8 cellular contexts compared by ENCODE assay signal in the genomic region with DNA sequence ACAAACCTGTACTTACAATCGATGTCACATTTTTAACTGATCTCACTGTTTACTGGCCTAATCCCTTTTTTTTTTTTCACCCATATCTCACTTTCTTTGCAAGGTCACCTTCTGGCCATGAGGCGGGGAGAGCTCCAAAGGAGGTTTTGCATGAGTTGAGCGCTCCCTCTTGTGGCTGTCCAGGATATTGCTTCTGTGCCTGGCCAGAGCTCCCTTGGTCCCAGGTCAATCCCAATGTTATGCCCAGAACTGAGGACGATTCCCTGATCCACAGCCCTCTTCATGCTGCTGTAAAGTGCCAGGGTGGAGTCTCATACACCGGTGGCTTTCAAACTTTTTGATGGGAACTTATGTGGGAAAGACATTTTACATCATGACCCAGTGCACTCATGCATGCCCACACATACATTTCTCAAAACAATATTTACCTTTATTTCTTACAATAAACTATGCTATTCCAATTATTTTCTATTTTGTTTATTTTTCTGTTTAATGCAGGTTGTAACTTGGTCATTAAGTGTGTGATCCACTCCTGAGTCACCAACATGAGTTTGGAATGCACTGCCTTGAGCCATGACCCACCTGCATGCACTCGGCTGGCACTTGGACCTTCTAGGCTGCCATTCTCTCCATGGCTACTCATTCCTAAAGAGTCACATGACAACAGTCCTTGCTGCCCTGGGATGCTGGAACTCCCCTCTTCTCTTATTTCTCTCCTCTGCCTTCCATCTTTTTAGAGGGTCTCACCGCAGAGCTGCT. TPM values are rescaled to one million over a fixed set of nuclear protein-coding genes. Genes with fewer than 3 reads are reported as not detected.
DNase-seq lines count a peak whose midpoint lies in the region; ATAC-seq and TF ChIP-seq lines count a peak whose summit lies in the region.

No MANE protein-coding gene starts in this region.

- H3K36me3 Mint-ChIP-seq in activated naive CD4-positive, alpha-beta T cell treated with anti-CD3 and anti-CD28 coated beads, Interleukin-2, amount 10 ng/mL, durations not matched to agents 7 days and 5 days = no peaks in the 10 kb centered on the region
- H3K36me3 Mint-ChIP-seq in progenitor cell of endocrine pancreas (ENCODE audit: insufficient read depth) = no peaks in the 10 kb centered on the region

- H3K36me3 ChIP-seq in SK-N-MC (ENCODE audit: insufficient read depth, low read length) (no peaks in the 10 kb centered on the region), vagina (no peaks in the 10 kb centered on the region)

- DNase-seq in CD1c-positive myeloid dendritic cell (ENCODE audit: extremely low spot score) = peak; percentile 71
- DNase-seq in MV-4-11 (lab: John Stamatoyannopoulos, UW) = peak; percentile 50
- peak; percentile 45 for DNase-seq in SK-N-MC (ENCODE audit: low read depth, low spot score)
- peak; percentile 78 for DNase-seq in activated naive CD4-positive, alpha-beta T cell treated with anti-CD3 and anti-CD28 coated beads, Interleukin-2, amount 10 ng/mL, durations not matched to agents 7 days and 5 days
- DNase-seq in Right ventricle myocardium superior = peak; percentile 81
- peak; percentile 84 for DNase-seq in progenitor cell of endocrine pancreas (ENCODE audit: low spot score, unreplicated experiment)
- DNase-seq in vagina (ENCODE audit: extremely low spot score in 2 of 2) = no peak

- H3K9me3 ChIP-seq in SK-N-MC (ENCODE audit: low read depth, low read length) (no peaks in the 10 kb centered on the region), vagina (no peaks in the 10 kb centered on the region)

- peak; percentile 90 for TF ChIP-seq CTCF in progenitor cell of endocrine pancreas (IDR thresholded peaks at IDR 0.05; ENCODE audit: unreplicated experiment)
- TF ChIP-seq CTCF in vagina (IDR thresholded peaks at IDR 0.05) = peak; percentile 74 to 92 (median 83)

- H3K4me1 Mint-ChIP-seq in activated naive CD4-positive, alpha-beta T cell treated with anti-CD3 and anti-CD28 coated beads, Interleukin-2, amount 10 ng/mL, durations not matched to agents 7 days and 5 days = no peaks in the 10 kb centered on the region
- H3K4me1 Mint-ChIP-seq in progenitor cell of endocrine pancreas (ENCODE audit: low read depth) = peaks cover 9% of the 10 kb centered on the region

- H3K9me3 Mint-ChIP-seq in activated naive CD4-positive, alpha-beta T cell treated with anti-CD3 and anti-CD28 coated beads, Interleukin-2, amount 10 ng/mL, durations not matched to agents 7 days and 5 days = no peaks in the 10 kb centered on the region
- H3K9me3 Mint-ChIP-seq in progenitor cell of endocrine pancreas (ENCODE audit: low read depth) = no peaks in the 10 kb centered on the region

- TF ChIP-seq POLR2A in vagina (IDR thresholded peaks at IDR 0.05) = no peak

- no peaks in the 10 kb centered on the region for H3K4me1 ChIP-seq in vagina

- no peak overlapping the region for H3K4me3 Mint-ChIP-seq in activated naive CD4-positive, alpha-beta T cell treated with anti-CD3 and anti-CD28 coated beads, Interleukin-2, amount 10 ng/mL, durations not matched to agents 7 days and 5 days
- no peak overlapping the region for H3K4me3 Mint-ChIP-seq in progenitor cell of endocrine pancreas (ENCODE audit: low read depth)

- peaks cover 15% of the 10 kb centered on the region for H3K27me3 Mint-ChIP-seq in activated naive CD4-positive, alpha-beta T cell treated with anti-CD3 and anti-CD28 coated beads, Interleukin-2, amount 10 ng/mL, durations not matched to agents 7 days and 5 days
- peaks cover 13% of the 10 kb centered on the region for H3K27me3 Mint-ChIP-seq in progenitor cell of endocrine pancreas

- H3K27ac ChIP-seq in SK-N-MC (no peak overlapping the region), vagina (no peak overlapping the region)

- H3K9ac ChIP-seq in SK-N-MC (ENCODE audit: insufficient read length) = no peak overlapping the region

- intact Hi-C loops in Right ventricle myocardium superior (cut with DNase I) = loop anchor here (2.0 to 10.0 kb wide), 3 partner anchors 361 to 565 kb away; no protein-coding TSS in a partner anchor
- intact Hi-C loops in vagina (cut with DNase I) = loop anchor here (5.0 kb wide), 2 partner anchors 363 to 463 kb away; no protein-coding TSS in a partner anchor

- peak; percentile 65 for ATAC-seq in GM21619 (IDR thresholded peaks at IDR 0.05; ENCODE audit: unreplicated experiment)
- peak; percentile 98 for ATAC-seq in Right ventricle myocardium superior (ENCODE audit: poor library complexity)

- CTCF ChIA-PET in activated naive CD4-positive, alpha-beta T cell treated with anti-CD3 and anti-CD28 coated beads, Interleukin-2, amount 10 ng/mL, durations not matched to agents 7 days and 5 days (lab: Charles Lee) = interaction anchor here (0.6 to 10.5 kb wide), 48 partner anchors 8 to 1277 kb away, joined by 3 to 394 read pairs (median 4); a partner anchor contains a TSS

- H3K27me3 ChIP-seq in vagina = no peaks in the 10 kb centered on the region

- no peak overlapping the region for H3K27ac Mint-ChIP-seq in activated naive CD4-positive, alpha-beta T cell treated with anti-CD3 and anti-CD28 coated beads, Interleukin-2, amount 10 ng/mL, durations not matched to agents 7 days and 5 days
- peak overlapping the region; percentile 4 for H3K27ac Mint-ChIP-seq in progenitor cell of endocrine pancreas

- H3K4me3 ChIP-seq in SK-N-MC (no peak overlapping the region), vagina (no peak overlapping the region)

RNA-seq across cellular contexts. Expression of a gene that starts 9.6 kb away (rescaled TPM):
- not detected for total RNA-seq in Right ventricle myocardium superior
- total RNA-seq in progenitor cell of endocrine pancreas = 52.5 and 84.3 TPM in 2 replicates
- 23.8 TPM for total RNA-seq in vagina

RNA-seq across cellular contexts. Expression of a gene that starts 22.5 kb away (rescaled TPM):
- not detected for total RNA-seq in Right ventricle myocardium superior
- total RNA-seq in progenitor cell of endocrine pancreas = not detected in 2 replicates
- total RNA-seq in vagina = not detected

Comparison
In these comparisons a context has a peak if more than half of its experiments do, and no peak if none do; other contexts are left out.
1. DNase-seq: peak in CD1c-positive myeloid dendritic cell (single experiment), MV-4-11 (single experiment), SK-N-MC (single experiment), activated naive CD4-positive, alpha-beta T cell treated with anti-CD3 and anti-CD28 coated beads, Interleukin-2, amount 10 ng/mL, durations not matched to agents 7 days and 5 days (single experiment), Right ventricle myocardium superior (single experiment) and progenitor cell of endocrine pancreas (single experiment); none in vagina (0 of 2).
2. RNA of a gene that starts 9.6 kb away (total RNA-seq): 52.5 to 84.3 TPM in progenitor cell of endocrine pancreas and 23.8 TPM in vagina (single experiment); not detected in Right ventricle myocardium superior (single experiment); every median in the first group is over 10 times any median in the second.